Comparison of ENCODE assay signal across 11 cellular contexts in the genomic region with DNA sequence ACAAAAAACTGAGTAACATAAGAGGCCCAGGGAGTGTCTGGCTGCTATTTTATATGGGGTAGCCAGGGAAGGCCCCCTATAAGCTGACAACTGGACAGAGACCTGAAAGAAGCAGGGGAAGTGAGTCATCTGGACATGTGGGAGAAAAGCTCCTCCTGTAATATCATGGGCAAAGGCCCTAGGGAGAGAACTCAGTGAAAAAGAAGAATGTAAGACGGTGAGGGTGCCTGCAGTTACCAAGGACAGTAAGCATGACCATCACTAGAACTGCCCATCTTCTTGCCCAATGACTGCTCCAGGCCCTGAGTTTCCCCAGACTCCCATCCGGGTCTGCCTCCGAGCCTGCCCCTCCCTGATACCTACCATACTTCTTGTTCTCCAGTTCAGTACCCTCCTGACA. TPM values are rescaled to one million over a fixed set of nuclear protein-coding genes. Genes with fewer than 3 reads are reported as not detected.
DNase-seq lines count a peak whose midpoint lies in the region; ATAC-seq and TF ChIP-seq lines count a peak whose summit lies in the region.
"Had no signal": no experiment of that assay in that cellular context is flagged by ENCODE, and none has a peak within 500 bp of the region (broad histone marks: within the 10 kb centered on the region; RNA-seq: fewer than 3 reads in every experiment).

No MANE protein-coding gene starts in this region.

- peak overlapping the region; percentile 67 for H3K27ac ChIP-seq in HL-60 (replicated peaks)
- H3K27ac ChIP-seq: cardiac muscle cell had no signal

- H3K9me3 Mint-ChIP-seq in CD14-positive monocyte (no peaks in the 10 kb centered on the region), chondrocyte (ENCODE audit: low read depth) (no peaks in the 10 kb centered on the region), nephron (no peaks in the 10 kb centered on the region)

- H3K36me3 Mint-ChIP-seq in CD14-positive monocyte (peaks cover 16 to 17% of the 10 kb centered on the region in 2 donors), chondrocyte (ENCODE audit: low read depth) (no peaks in the 10 kb centered on the region), nephron (ENCODE audit: low read depth) (no peaks in the 10 kb centered on the region)

- no peak overlapping the region for H3K4me3 ChIP-seq in HL-60 (replicated peaks; ENCODE audit: insufficient read depth, low read length)

- H3K27ac Mint-ChIP-seq in CD14-positive monocyte = peak overlapping the region; percentile 70 to 94 (median 81)
- no peak overlapping the region for H3K27ac Mint-ChIP-seq in chondrocyte (ENCODE audit: unreplicated experiment)
- H3K27ac Mint-ChIP-seq in nephron = no peak overlapping the region

- peak overlapping the region; percentile 4 to 47 for H3K4me3 Mint-ChIP-seq in CD14-positive monocyte
- peak overlapping the region; percentile 17 for H3K4me3 Mint-ChIP-seq in chondrocyte (ENCODE audit: unreplicated experiment)
- H3K4me3 Mint-ChIP-seq in nephron = peak overlapping the region; percentile 88 to 93 (median 88)

- DNase-seq in CD14-positive monocyte (ENCODE audit: low spot score) = no peak
- DNase-seq in HL-60 (ENCODE audit: low read depth in 1 of 2, low spot score in 1 of 2) = no peak
- DNase-seq in chondrocyte (ENCODE audit: low spot score) = no peak
- no peak for DNase-seq in NCI-H2227 treated with DMSO at 0.1 percent for 48 hours (lab: John Stamatoyannopoulos, UW)
- DNase-seq in GM13976 (ENCODE audit: low spot score) = no peak
- DNase-seq: NCI-H1092 treated with DMSO at 0.1 percent for 48 hours; NK-92 treated with Interleukin-12 subunit alpha and Interleukin-12 subunit beta, amount 100 ng/mL, for 24 hours had no signal

- intact Hi-C loops in CD14-positive monocyte (cut with micrococcal nuclease) = loop anchor here in 1 of 2 donors (5.0 kb wide), 1 partner anchor 39 kb away; no protein-coding TSS in a partner anchor

- no peaks in the 10 kb centered on the region for H3K27me3 ChIP-seq in HL-60 (ENCODE audit: insufficient read depth, poor library complexity, severe bottlenecking)
- H3K27me3 ChIP-seq: cardiac muscle cell had no signal

- no peak for ATAC-seq in HG03159 (IDR thresholded peaks at IDR 0.05; ENCODE audit: unreplicated experiment)
- no peak for ATAC-seq in GM19455 (IDR thresholded peaks at IDR 0.05; ENCODE audit: unreplicated experiment)

- TF ChIP-seq CTCF in CD14-positive monocyte (IDR thresholded peaks at IDR 0.05) = no peak
- no peak for TF ChIP-seq CTCF in HL-60 (IDR thresholded peaks at IDR 0.05; ENCODE audit: insufficient read depth, low read length)
- TF ChIP-seq CTCF in chondrocyte (IDR thresholded peaks at IDR 0.05) = no peak
- no peak for TF ChIP-seq CTCF in nephron (IDR thresholded peaks at IDR 0.05; ENCODE audit: unreplicated experiment in 3 of 3)
- TF ChIP-seq CTCF in GM13976 (IDR thresholded peaks at IDR 0.05; ENCODE audit: borderline replicate concordance, control extremely low read depth, extremely low read depth, insufficient read depth, missing control alignments) = no peak

- H3K4me1 Mint-ChIP-seq in CD14-positive monocyte (peaks cover 77% of the 10 kb centered on the region), chondrocyte (ENCODE audit: low read depth) (peaks cover 9% of the 10 kb centered on the region), nephron (peaks cover 23% of the 10 kb centered on the region)

- H3K27me3 Mint-ChIP-seq in CD14-positive monocyte (ENCODE audit: low read depth in 3 of 3) = peaks cover 0 to 5% (median 2%) of the 10 kb centered on the region in 3 donors
- peaks cover 38% of the 10 kb centered on the region for H3K27me3 Mint-ChIP-seq in chondrocyte (ENCODE audit: low read depth)
- H3K27me3 Mint-ChIP-seq in nephron (ENCODE audit: low read depth) = peaks cover 63% of the 10 kb centered on the region

- in situ Hi-C loops in GM13976 (cut with MboI; ENCODE audit: low sequenced_read_pairs, unreplicated experiment) = no loop called here

RNA-seq across cellular contexts. Expression of a gene that starts 2.3 kb away (rescaled TPM):
- polyA plus RNA-seq in CD14-positive monocyte = 10 to 100 TPM; 46.6 to 46.7 TPM
- 0.33 to 0.60 TPM (median 0.42 TPM) in 3 replicates for total RNA-seq in chondrocyte

Comparison
In these comparisons a context has a peak if more than half of its experiments do, and no peak if none do; other contexts are left out.
1. H3K27ac Mint-ChIP-seq: peak in CD14-positive monocyte (7 of 7); none in chondrocyte (single experiment) and nephron (0 of 3).
2. H3K4me3 Mint-ChIP-seq: peak in every context shown above with its lines; median percentile 88 in nephron; 26 in CD14-positive monocyte; 17 in chondrocyte.